Comparison of ENCODE assay signal across 19 cellular contexts in genomic region chr11:111472228-111472627, GRCh38. TPM values are rescaled to one million over a fixed set of nuclear protein-coding genes. Genes with fewer than 3 reads are reported as not detected.
"Had no signal": no experiment of that assay in that cellular context is flagged by ENCODE, and none has a peak within 500 bp of the region (broad histone marks: within the 10 kb centered on the region; RNA-seq: fewer than 3 reads in every experiment).

No MANE protein-coding gene starts in this region.

- DNase-seq: activated CD4-positive, alpha-beta T cell treated with anti-CD3 and anti-CD28 coated beads for 36 hours; activated CD8-positive, alpha-beta memory T cell treated with anti-CD3 and anti-CD28 coated beads, Interleukin-2, amount 50 U/mL, for 48 hours; activated CD8-positive, alpha-beta T cell treated with anti-CD3 and anti-CD28 coated beads for 36 hours; activated naive CD4-positive, alpha-beta T cell treated with anti-CD3 and anti-CD28 coated beads, Interleukin-2, amount 50 U/mL, for 16 hours; activated T-cell treated with anti-CD3 and anti-CD28 coated beads, Interleukin-2, amount 50 U/mL, for 1 hour; body of pancreas; NCI-H1092; NCI-H1417; NCI-H2029 treated with DMSO at 0.1 percent for 48 hours; NCI-H510A treated with DMSO at 0.1 percent for 48 hours; NCI-H69; T-cell; T-helper 2 cell; WERI-Rb-1 had no signal

- H2AFZ ChIP-seq: PC-9 had no signal

- H3K9me3 Mint-ChIP-seq: T-cell had no signal

- H3K36me3 ChIP-seq: ascending aorta, cardiac muscle cell, WERI-Rb-1 had no signal

- H3K4me3 ChIP-seq: ascending aorta, body of pancreas, cardiac muscle cell, PC-9, SK-N-MC had no signal

- H3K36me3 Mint-ChIP-seq: T-cell had no signal

- H3K4me1 ChIP-seq: ascending aorta, body of pancreas had no signal

- H3K4me3 Mint-ChIP-seq: activated CD4-positive, alpha-beta T cell treated with anti-CD3 and anti-CD28 coated beads for 36 hours; activated CD8-positive, alpha-beta T cell treated with anti-CD3 and anti-CD28 coated beads for 36 hours; T-cell had no signal

- ATAC-seq: activated CD4-positive, alpha-beta T cell treated with anti-CD3 and anti-CD28 coated beads for 36 hours; activated CD8-positive, alpha-beta T cell treated with anti-CD3 and anti-CD28 coated beads for 36 hours; body of pancreas; Right ventricle myocardium inferior; T-cell had no signal

- H3K27ac Mint-ChIP-seq: activated CD4-positive, alpha-beta T cell treated with anti-CD3 and anti-CD28 coated beads for 36 hours; activated CD8-positive, alpha-beta T cell treated with anti-CD3 and anti-CD28 coated beads for 36 hours; T-cell had no signal

- H3K27ac ChIP-seq: ascending aorta, body of pancreas, cardiac muscle cell, PC-9, SK-N-MC, WERI-Rb-1 had no signal

- H3K27me3 ChIP-seq: ascending aorta, body of pancreas had no signal

- H3K4me1 Mint-ChIP-seq: activated CD4-positive, alpha-beta T cell treated with anti-CD3 and anti-CD28 coated beads for 36 hours; T-cell had no signal

- H3K4me2 ChIP-seq: PC-9 had no signal

- H3K9me3 ChIP-seq: ascending aorta, body of pancreas had no signal

RNA-seq across cellular contexts. Expression of gene BTG4, which starts 40.0 kb away (rescaled TPM):
- total RNA-seq: activated CD4-positive, alpha-beta T cell treated with anti-CD3 and anti-CD28 coated beads for 36 hours; ascending aorta; body of pancreas; cardiac muscle cell; PC-9; Right ventricle myocardium inferior; T-cell had no signal
- polyA plus RNA-seq: cardiac muscle cell had no signal

RNA-seq across cellular contexts. Expression of gene HOATZ, which starts 42.4 kb away (rescaled TPM):
- total RNA-seq: activated CD4-positive, alpha-beta T cell treated with anti-CD3 and anti-CD28 coated beads for 36 hours; activated CD8-positive, alpha-beta T cell treated with anti-CD3 and anti-CD28 coated beads for 36 hours; ascending aorta; body of pancreas; cardiac muscle cell; PC-9; Right ventricle myocardium inferior; T-cell had no signal
- polyA plus RNA-seq: cardiac muscle cell had no signal
